In the genomic region with DNA sequence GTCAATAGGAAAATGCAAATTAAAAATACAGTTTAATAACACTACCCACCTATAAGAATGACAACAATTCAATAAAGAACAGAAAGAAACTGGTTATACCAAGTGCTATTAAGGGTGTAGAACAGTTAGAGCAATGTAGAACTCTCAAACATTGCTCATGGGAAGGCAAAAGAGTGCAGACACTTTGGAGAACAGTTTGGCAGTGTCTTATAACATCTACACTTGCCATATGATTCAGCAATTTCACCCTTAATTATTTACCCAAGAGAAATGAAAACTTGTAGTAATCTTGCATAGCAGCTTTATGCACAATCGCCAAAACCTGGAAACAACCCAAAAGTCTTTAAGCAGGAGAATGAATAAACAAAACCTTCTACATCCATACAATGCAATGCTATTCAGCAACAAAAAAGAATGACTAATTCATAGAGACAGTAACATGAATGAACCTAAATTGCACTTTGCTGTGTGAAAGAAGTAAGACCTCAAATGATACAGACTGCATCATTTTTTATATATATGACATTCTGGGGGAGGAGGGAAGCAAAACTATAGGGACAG, we compare ENCODE assay signal across 20 cellular contexts.
DNase-seq lines count a peak whose midpoint lies in the region; ATAC-seq and TF ChIP-seq lines count a peak whose summit lies in the region.
"Had no signal": no experiment of that assay in that cellular context is flagged by ENCODE, and none has a peak within 500 bp of the region (broad histone marks: within the 10 kb centered on the region; RNA-seq: fewer than 3 reads in every experiment).

No MANE protein-coding gene starts in this region.

- no peaks in the 10 kb centered on the region for H3K27me3 Mint-ChIP-seq in CD14-positive monocyte (ENCODE audit: low read depth in 3 of 3)

- H4K20me1 ChIP-seq in MM.1S (ENCODE audit: insufficient read depth, low read length): no peaks in the 10 kb centered on the region

- H3K36me3 ChIP-seq in MG63 (no peaks in the 10 kb centered on the region), brain microvascular endothelial cell (replicated peaks) (no peaks in the 10 kb centered on the region), MM.1S (replicated peaks; ENCODE audit: insufficient read depth, low read length) (no peaks in the 10 kb centered on the region)
- H3K36me3 ChIP-seq: uterus had no signal

- H3K36me3 Mint-ChIP-seq in CD14-positive monocyte: no peaks in the 10 kb centered on the region
- H3K36me3 Mint-ChIP-seq: CD8-positive, alpha-beta memory T cell had no signal

- intact Hi-C loops in CD14-positive monocyte (cut with micrococcal nuclease): no loop called here

- in situ Hi-C loops in brain microvascular endothelial cell (cut with HindIII; ENCODE audit: low pct_ligation_motif_present, low sequenced_read_pairs): no loop called here

- H3K9me3 ChIP-seq in MG63 (no peaks in the 10 kb centered on the region), MM.1S (replicated peaks; ENCODE audit: insufficient read depth, low read length) (no peaks in the 10 kb centered on the region)
- H3K9me3 ChIP-seq: uterus had no signal

- H3K27ac Mint-ChIP-seq in CD14-positive monocyte: no peak overlapping the region
- H3K27ac Mint-ChIP-seq: CD8-positive, alpha-beta memory T cell; GM23338 had no signal

- no peak for ATAC-seq in HG03571 (IDR thresholded peaks at IDR 0.05; ENCODE audit: unreplicated experiment)
- ATAC-seq: GM23338, right cardiac atrium had no signal

- no peak overlapping the region for H3K27ac ChIP-seq in brain microvascular endothelial cell
- H3K27ac ChIP-seq in MM.1S (ENCODE audit: low read length): no peak overlapping the region
- H3K27ac ChIP-seq: dorsolateral prefrontal cortex, PC-9, uterus had no signal

- no peaks in the 10 kb centered on the region; the same call in 1 of the 2 replicates for H3K9me2 ChIP-seq in MM.1S (replicated peaks; ENCODE audit: insufficient read depth, low read length)

- no peaks in the 10 kb centered on the region for H3F3A ChIP-seq in MM.1S (ENCODE audit: insufficient read depth, low read length)

- DNase-seq in AG09319 (ENCODE audit: extremely low read depth, low read depth) (peak; percentile 43), MG63 (peak; percentile 9), brain microvascular endothelial cell (peak; percentile 35), fibroblast of villous mesenchyme (ENCODE audit: low read depth) (peak; percentile 66), NCI-H2171 (lab: John Stamatoyannopoulos, UW) (no peak), CD14-positive monocyte (ENCODE audit: low spot score) (no peak), MM.1S (no peak)
- DNase-seq: activated CD4-positive, alpha-beta T cell treated with anti-CD3 and anti-CD28 coated beads for 48 hours; activated gamma-delta T cell treated with Interleukin-2 at 50 U/mL for 16 hours; anterior cingulate cortex; CD8-positive, alpha-beta memory T cell; dorsolateral prefrontal cortex; MV-4-11; NCI-H2081; PC-9; right cardiac atrium; stimulated activated CD4-positive, alpha-beta T cell treated with anti-CD3 and anti-CD28 coated beads, Interleukin-2, amount 100 ng/mL, for 48 hours; uterus had no signal

- H3K9ac ChIP-seq in MM.1S (ENCODE audit: low read length): no peak overlapping the region

- H3K79me2 ChIP-seq in MM.1S (ENCODE audit: low read length): no peaks in the 10 kb centered on the region

- H3K4me1 Mint-ChIP-seq in CD14-positive monocyte: no peaks in the 10 kb centered on the region
- H3K4me1 Mint-ChIP-seq: CD8-positive, alpha-beta memory T cell had no signal

- H3K4me3 Mint-ChIP-seq in CD14-positive monocyte: no peak overlapping the region
- H3K4me3 Mint-ChIP-seq: CD8-positive, alpha-beta memory T cell; GM23338 had no signal

- H3K4me3 ChIP-seq in MG63 (no peak overlapping the region), brain microvascular endothelial cell (ENCODE audit: low read depth, low read length) (no peak overlapping the region), fibroblast of villous mesenchyme (ENCODE audit: low read depth, low read length) (no peak overlapping the region), MM.1S (ENCODE audit: low read length) (no peak overlapping the region)
- H3K4me3 ChIP-seq: dorsolateral prefrontal cortex, GM23338, PC-9, uterus had no signal

- no peaks in the 10 kb centered on the region for H3K4me1 ChIP-seq in MM.1S (ENCODE audit: low read length)
- H3K4me1 ChIP-seq: uterus had no signal

- no peak for TF ChIP-seq CTCF in AG09319 (IDR thresholded peaks at IDR 0.05; ENCODE audit: low read depth, low read length)
- no peak for TF ChIP-seq CTCF in brain microvascular endothelial cell (IDR thresholded peaks at IDR 0.05; ENCODE audit: low read depth, low read length, missing control alignments)
- no peak for TF ChIP-seq CTCF in fibroblast of villous mesenchyme (IDR thresholded peaks at IDR 0.05; ENCODE audit: insufficient read depth, low read depth, low read length)
- TF ChIP-seq CTCF in CD14-positive monocyte (IDR thresholded peaks at IDR 0.05): no peak
- no peak for TF ChIP-seq CTCF in MM.1S (IDR thresholded peaks at IDR 0.05; ENCODE audit: low read length)

- H3K4me2 ChIP-seq in MM.1S (ENCODE audit: low read depth, low read length): no peak overlapping the region
- H3K4me2 ChIP-seq: GM23338, PC-9 had no signal

- H3K27me3 ChIP-seq in MG63 (no peaks in the 10 kb centered on the region), brain microvascular endothelial cell (replicated peaks) (no peaks in the 10 kb centered on the region), MM.1S (replicated peaks; ENCODE audit: insufficient read depth, low read length) (no peaks in the 10 kb centered on the region)
- H3K27me3 ChIP-seq: uterus had no signal

- peaks cover 0 to 4% (median 2%) of the 10 kb centered on the region in 7 donors for H3K9me3 Mint-ChIP-seq in CD14-positive monocyte
- H3K9me3 Mint-ChIP-seq: GM23338 had no signal

- H2AFZ ChIP-seq in MM.1S (ENCODE audit: low read length): no peak overlapping the region
- H2AFZ ChIP-seq: GM23338, PC-9 had no signal

Comparison
In these comparisons a context has a peak if more than half of its experiments do, and no peak if none do; other contexts are left out.
1. DNase-seq: peak in AG09319 (single experiment), MG63 (single experiment), brain microvascular endothelial cell (single experiment) and fibroblast of villous mesenchyme (single experiment); none in NCI-H2171 (single experiment), CD14-positive monocyte (single experiment) and MM.1S (single experiment).